Comparison of ENCODE assay signal across 1 cellular context in the genomic region with DNA sequence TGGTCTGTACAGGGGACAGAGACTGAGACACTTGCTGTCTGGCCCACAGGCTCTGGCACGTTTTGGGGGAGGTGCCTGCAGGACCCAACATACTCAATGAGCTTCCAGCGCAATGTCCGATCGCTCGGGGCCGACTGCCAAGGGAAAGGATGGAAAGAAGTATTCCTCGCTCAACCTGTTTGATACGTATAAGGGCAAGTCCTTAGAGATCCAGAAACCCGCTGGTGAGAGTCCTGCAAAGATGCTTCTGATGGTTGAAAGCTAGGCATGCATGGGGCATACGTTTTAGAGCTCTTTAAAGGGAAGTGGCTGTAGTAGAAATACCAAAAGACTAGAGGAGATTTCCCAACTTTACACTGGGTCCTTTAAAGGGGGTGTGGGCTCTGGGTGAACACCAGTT.
TF ChIP-seq lines count a peak whose summit lies in the region.

No MANE protein-coding gene starts in this region.

TF ChIP-seq in IMR-90, 13 proteins besides CTCF, POLR2A, EP300 and RAD21:
- no peak for TF ChIP-seq BHLHE40 (IDR thresholded peaks at IDR 0.05; ENCODE audit: low read depth, low read length)
- TF ChIP-seq RCOR1 (IDR thresholded peaks at IDR 0.05; ENCODE audit: insufficient replicate concordance, low read length): no peak
